11 cellular contexts compared by ENCODE assay signal in genomic region chr16:85171004-85171808, GRCh38. TPM values are rescaled to one million over a fixed set of nuclear protein-coding genes. Genes with fewer than 3 reads are reported as not detected.
DNase-seq lines count a peak whose midpoint lies in the region; ATAC-seq and TF ChIP-seq lines count a peak whose summit lies in the region.
"Had no signal": no experiment of that assay in that cellular context is flagged by ENCODE, and none has a peak within 500 bp of the region (broad histone marks: within the 10 kb centered on the region; RNA-seq: fewer than 3 reads in every experiment).

No MANE protein-coding gene starts in this region.

- H3K9ac ChIP-seq in subcutaneous abdominal adipose tissue (ENCODE audit: low read length in 5 of 5): peak overlapping the region in 2 of 5 donors; percentile 8 to 68

- H3K4me1 ChIP-seq in subcutaneous abdominal adipose tissue (ENCODE audit: control insufficient read depth in 5 of 5, insufficient read depth in 5 of 5, low read length in 5 of 5): peaks cover 19 to 93% (median 87%) of the 10 kb centered on the region in 5 donors

- H3K4me3 ChIP-seq in subcutaneous abdominal adipose tissue (ENCODE audit: low read depth in 1 of 5, low read length in 5 of 5): peak overlapping the region; percentile 46 to 75 (median 67)

- no peak for DNase-seq in activated T-cell treated with anti-CD3 and anti-CD28 coated beads, Interleukin-2, amount 50 U/mL, for 24 hours
- no peak for DNase-seq in activated T-cell treated with anti-CD3 and anti-CD28 coated beads, Interleukin-2, amount 50 U/mL, for 48 hours
- DNase-seq in memory B cell (ENCODE audit: low spot score in 2 of 2) (no peak), NCI-H1092 treated with DMSO at 0.1 percent for 48 hours (lab: John Stamatoyannopoulos, UW) (no peak), DMS53 treated with DMSO at 0.1 percent for 48 hours (lab: John Stamatoyannopoulos, UW; ENCODE audit: unreplicated experiment) (no peak), NCI-H510A treated with DMSO at 0.1 percent for 48 hours (lab: John Stamatoyannopoulos, UW) (no peak)
- DNase-seq: cortex of kidney, islet precursor cell, NCI-H187 had no signal

- H3K9me3 ChIP-seq in subcutaneous abdominal adipose tissue (ENCODE audit: control insufficient read depth in 5 of 5, low read length in 5 of 5): no peaks in the 10 kb centered on the region

- peak overlapping the region; percentile 78 for H3K27ac ChIP-seq in subcutaneous abdominal adipose tissue (ENCODE audit: low read depth, low read length)

- H3K4me1 Mint-ChIP-seq in activated T-cell treated with anti-CD3 and anti-CD28 coated beads, Interleukin-2, amount 50 U/mL, for 24 hours (ENCODE audit: low read depth): peaks cover 5% of the 10 kb centered on the region
- peaks cover 80% of the 10 kb centered on the region for H3K4me1 Mint-ChIP-seq in brain
- H3K4me1 Mint-ChIP-seq in memory B cell: no peaks in the 10 kb centered on the region

- H3K9me3 Mint-ChIP-seq in activated T-cell treated with anti-CD3 and anti-CD28 coated beads, Interleukin-2, amount 50 U/mL, for 24 hours: no peaks in the 10 kb centered on the region
- H3K9me3 Mint-ChIP-seq in brain: peaks cover 0 to 8% (median 3%) of the 10 kb centered on the region in 5 experiments
- H3K9me3 Mint-ChIP-seq in memory B cell: peaks cover 1% of the 10 kb centered on the region

- peaks cover 83% of the 10 kb centered on the region for H3K27me3 Mint-ChIP-seq in activated T-cell treated with anti-CD3 and anti-CD28 coated beads, Interleukin-2, amount 50 U/mL, for 24 hours
- peaks cover 12% of the 10 kb centered on the region for H3K27me3 Mint-ChIP-seq in brain
- H3K27me3 Mint-ChIP-seq in memory B cell: peaks cover 40% of the 10 kb centered on the region

- H3K4me3 Mint-ChIP-seq in activated T-cell treated with anti-CD3 and anti-CD28 coated beads, Interleukin-2, amount 50 U/mL, for 24 hours: peak overlapping the region; percentile 52
- H3K4me3 Mint-ChIP-seq in brain: peak overlapping the region; percentile 76 to 89 (median 82)
- peak overlapping the region; percentile 43 for H3K4me3 Mint-ChIP-seq in memory B cell

- no peak for ATAC-seq in memory B cell (ENCODE audit: low read depth)

- peaks cover 0 to 3% (median 0%) of the 10 kb centered on the region in 5 donors for H3K27me3 ChIP-seq in subcutaneous abdominal adipose tissue (ENCODE audit: control insufficient read depth in 5 of 5, insufficient read depth in 4 of 5, low read length in 5 of 5)

- H3K36me3 Mint-ChIP-seq in activated T-cell treated with anti-CD3 and anti-CD28 coated beads, Interleukin-2, amount 50 U/mL, for 24 hours (ENCODE audit: low read depth): no peaks in the 10 kb centered on the region
- H3K36me3 Mint-ChIP-seq in brain (peaks cover 7% of the 10 kb centered on the region), memory B cell (no peaks in the 10 kb centered on the region)

- TF ChIP-seq CTCF in brain (conservative IDR thresholded peaks at IDR 0.05): no peak

- H3K36me3 ChIP-seq in subcutaneous abdominal adipose tissue (ENCODE audit: control insufficient read depth in 5 of 5, insufficient read depth in 5 of 5, low read length in 5 of 5): no peaks in the 10 kb centered on the region

- H3K27ac Mint-ChIP-seq in activated T-cell treated with anti-CD3 and anti-CD28 coated beads, Interleukin-2, amount 50 U/mL, for 24 hours: no peak overlapping the region
- peak overlapping the region in 4 of 5 experiments; percentile 73 to 87 (median 85) for H3K27ac Mint-ChIP-seq in brain
- H3K27ac Mint-ChIP-seq in memory B cell: no peak overlapping the region

RNA-seq across cellular contexts. Expression of gene CIBAR2, which starts 58.9 kb away (rescaled TPM):
- polyA plus RNA-seq in brain (ENCODE audit: insufficient read depth, low read depth, low replicate concordance): 2.4 TPM

Comparison
In these comparisons a context has a peak if more than half of its experiments do, and no peak if none do; other contexts are left out.
1. H3K27ac Mint-ChIP-seq: peak in brain (4 of 5); none in activated T-cell treated with anti-CD3 and anti-CD28 coated beads, Interleukin-2, amount 50 U/mL, for 24 hours (single experiment) and memory B cell (single experiment).
2. Peak in every context shown above with its lines, with median percentiles within 50 percentile points of each other: H3K4me3 Mint-ChIP-seq.